Comparison of ENCODE assay signal across 1 cellular context in the genomic region with DNA sequence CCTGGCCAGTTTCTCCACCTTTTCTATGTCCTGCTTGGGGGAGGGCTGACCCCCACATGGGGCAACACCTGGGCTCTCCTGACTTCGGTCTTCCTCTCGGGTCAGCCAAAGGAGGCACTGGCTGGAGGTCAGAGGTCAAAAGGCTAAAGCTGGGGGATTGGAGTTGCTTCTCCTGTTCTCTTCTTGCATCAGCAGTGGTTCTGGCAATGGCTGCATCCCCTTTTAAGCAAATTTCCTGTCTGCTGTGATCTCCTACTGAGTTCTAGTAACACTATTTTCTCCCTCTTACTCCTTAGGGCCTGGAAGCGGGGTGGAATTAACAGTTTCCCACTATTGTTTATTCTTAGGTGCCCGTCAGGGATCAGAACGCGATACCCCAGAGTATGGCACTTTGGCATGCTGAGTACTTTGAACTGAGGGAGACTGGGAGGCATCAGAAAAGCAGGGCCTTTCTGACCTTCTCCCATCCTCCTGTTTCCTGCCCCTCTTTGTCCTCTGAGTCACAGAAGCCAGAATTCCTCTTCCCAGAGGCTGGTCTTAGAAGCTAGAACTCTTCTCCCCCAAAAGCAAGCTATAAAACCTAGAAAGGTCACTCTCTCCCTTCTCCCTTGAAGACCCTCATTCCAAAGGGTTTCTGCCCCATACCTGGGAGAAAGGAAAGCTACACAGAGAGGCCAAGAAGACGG.
A peak's percentile ranks its signal among the peaks of the same experiment; 100 is the strongest.
TF ChIP-seq lines count a peak whose summit lies in the region.

No MANE protein-coding gene starts in this region.

TF ChIP-seq in H1, 55 proteins besides CTCF, POLR2A, EP300 and RAD21 (continued from another document):
- TF ChIP-seq, protein P1, sequence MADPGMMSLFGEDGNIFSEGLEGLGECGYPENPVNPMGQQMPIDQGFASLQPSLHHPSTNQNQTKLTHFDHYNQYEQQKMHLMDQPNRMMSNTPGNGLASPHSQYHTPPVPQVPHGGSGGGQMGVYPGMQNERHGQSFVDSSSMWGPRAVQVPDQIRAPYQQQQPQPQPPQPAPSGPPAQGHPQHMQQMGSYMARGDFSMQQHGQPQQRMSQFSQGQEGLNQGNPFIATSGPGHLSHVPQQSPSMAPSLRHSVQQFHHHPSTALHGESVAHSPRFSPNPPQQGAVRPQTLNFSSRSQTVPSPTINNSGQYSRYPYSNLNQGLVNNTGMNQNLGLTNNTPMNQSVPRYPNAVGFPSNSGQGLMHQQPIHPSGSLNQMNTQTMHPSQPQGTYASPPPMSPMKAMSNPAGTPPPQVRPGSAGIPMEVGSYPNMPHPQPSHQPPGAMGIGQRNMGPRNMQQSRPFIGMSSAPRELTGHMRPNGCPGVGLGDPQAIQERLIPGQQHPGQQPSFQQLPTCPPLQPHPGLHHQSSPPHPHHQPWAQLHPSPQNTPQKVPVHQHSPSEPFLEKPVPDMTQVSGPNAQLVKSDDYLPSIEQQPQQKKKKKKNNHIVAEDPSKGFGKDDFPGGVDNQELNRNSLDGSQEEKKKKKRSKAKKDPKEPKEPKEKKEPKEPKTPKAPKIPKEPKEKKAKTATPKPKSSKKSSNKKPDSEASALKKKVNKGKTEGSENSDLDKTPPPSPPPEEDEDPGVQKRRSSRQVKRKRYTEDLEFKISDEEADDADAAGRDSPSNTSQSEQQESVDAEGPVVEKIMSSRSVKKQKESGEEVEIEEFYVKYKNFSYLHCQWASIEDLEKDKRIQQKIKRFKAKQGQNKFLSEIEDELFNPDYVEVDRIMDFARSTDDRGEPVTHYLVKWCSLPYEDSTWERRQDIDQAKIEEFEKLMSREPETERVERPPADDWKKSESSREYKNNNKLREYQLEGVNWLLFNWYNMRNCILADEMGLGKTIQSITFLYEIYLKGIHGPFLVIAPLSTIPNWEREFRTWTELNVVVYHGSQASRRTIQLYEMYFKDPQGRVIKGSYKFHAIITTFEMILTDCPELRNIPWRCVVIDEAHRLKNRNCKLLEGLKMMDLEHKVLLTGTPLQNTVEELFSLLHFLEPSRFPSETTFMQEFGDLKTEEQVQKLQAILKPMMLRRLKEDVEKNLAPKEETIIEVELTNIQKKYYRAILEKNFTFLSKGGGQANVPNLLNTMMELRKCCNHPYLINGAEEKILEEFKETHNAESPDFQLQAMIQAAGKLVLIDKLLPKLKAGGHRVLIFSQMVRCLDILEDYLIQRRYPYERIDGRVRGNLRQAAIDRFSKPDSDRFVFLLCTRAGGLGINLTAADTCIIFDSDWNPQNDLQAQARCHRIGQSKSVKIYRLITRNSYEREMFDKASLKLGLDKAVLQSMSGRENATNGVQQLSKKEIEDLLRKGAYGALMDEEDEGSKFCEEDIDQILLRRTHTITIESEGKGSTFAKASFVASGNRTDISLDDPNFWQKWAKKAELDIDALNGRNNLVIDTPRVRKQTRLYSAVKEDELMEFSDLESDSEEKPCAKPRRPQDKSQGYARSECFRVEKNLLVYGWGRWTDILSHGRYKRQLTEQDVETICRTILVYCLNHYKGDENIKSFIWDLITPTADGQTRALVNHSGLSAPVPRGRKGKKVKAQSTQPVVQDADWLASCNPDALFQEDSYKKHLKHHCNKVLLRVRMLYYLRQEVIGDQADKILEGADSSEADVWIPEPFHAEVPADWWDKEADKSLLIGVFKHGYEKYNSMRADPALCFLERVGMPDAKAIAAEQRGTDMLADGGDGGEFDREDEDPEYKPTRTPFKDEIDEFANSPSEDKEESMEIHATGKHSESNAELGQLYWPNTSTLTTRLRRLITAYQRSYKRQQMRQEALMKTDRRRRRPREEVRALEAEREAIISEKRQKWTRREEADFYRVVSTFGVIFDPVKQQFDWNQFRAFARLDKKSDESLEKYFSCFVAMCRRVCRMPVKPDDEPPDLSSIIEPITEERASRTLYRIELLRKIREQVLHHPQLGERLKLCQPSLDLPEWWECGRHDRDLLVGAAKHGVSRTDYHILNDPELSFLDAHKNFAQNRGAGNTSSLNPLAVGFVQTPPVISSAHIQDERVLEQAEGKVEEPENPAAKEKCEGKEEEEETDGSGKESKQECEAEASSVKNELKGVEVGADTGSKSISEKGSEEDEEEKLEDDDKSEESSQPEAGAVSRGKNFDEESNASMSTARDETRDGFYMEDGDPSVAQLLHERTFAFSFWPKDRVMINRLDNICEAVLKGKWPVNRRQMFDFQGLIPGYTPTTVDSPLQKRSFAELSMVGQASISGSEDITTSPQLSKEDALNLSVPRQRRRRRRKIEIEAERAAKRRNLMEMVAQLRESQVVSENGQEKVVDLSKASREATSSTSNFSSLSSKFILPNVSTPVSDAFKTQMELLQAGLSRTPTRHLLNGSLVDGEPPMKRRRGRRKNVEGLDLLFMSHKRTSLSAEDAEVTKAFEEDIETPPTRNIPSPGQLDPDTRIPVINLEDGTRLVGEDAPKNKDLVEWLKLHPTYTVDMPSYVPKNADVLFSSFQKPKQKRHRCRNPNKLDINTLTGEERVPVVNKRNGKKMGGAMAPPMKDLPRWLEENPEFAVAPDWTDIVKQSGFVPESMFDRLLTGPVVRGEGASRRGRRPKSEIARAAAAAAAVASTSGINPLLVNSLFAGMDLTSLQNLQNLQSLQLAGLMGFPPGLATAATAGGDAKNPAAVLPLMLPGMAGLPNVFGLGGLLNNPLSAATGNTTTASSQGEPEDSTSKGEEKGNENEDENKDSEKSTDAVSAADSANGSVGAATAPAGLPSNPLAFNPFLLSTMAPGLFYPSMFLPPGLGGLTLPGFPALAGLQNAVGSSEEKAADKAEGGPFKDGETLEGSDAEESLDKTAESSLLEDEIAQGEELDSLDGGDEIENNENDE (IDR thresholded peaks at IDR 0.05; ENCODE audit: insufficient replicate concordance, low read length): no peak
- TF ChIP-seq, protein P2, sequence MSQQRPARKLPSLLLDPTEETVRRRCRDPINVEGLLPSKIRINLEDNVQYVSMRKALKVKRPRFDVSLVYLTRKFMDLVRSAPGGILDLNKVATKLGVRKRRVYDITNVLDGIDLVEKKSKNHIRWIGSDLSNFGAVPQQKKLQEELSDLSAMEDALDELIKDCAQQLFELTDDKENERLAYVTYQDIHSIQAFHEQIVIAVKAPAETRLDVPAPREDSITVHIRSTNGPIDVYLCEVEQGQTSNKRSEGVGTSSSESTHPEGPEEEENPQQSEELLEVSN (IDR thresholded peaks at IDR 0.05): no peak
- no peak for TF ChIP-seq BCL11A (IDR thresholded peaks at IDR 0.05; ENCODE audit: low read depth in 2 of 2, low read length in 2 of 2)
- TF ChIP-seq SIN3A (conservative IDR thresholded peaks at IDR 0.05 in 1 of 2, IDR thresholded peaks at IDR 0.05 in 1 of 2; ENCODE audit: low read depth in 1 of 2, low read length in 2 of 2): no peak
- TF ChIP-seq CEBPB (IDR thresholded peaks at IDR 0.05; ENCODE audit: low read depth, low read length): 0 out of 2 replicates have a peak, but pooled peaks have one; percentile 2
- no peak for TF ChIP-seq ASH2L (IDR thresholded peaks at IDR 0.05; ENCODE audit: low read length)
